8 cellular contexts compared by ENCODE assay signal in the genomic region with DNA sequence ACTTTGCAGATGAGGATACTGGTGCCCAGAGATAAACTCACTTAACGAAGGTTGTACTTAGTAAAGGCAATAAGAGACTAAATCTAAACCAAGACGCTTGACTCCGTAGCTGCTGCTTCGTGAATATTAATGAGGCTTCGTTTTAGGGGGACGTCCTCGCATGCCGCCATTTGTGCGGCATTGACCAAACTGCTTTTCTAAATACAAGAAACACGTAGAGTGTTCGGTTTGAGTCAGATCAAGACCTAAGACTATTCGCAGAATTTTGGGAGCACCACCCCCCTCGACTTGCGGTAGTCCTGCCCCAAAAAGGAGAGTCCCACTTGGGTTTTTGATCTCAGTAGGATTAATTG. TPM values are rescaled to one million over a fixed set of nuclear protein-coding genes. Genes with fewer than 3 reads are reported as not detected.
A peak's percentile ranks its signal among the peaks of the same experiment; 100 is the strongest.
DNase-seq lines count a peak whose midpoint lies in the region; ATAC-seq lines count a peak whose summit lies in the region.

No MANE protein-coding gene starts in this region.

- H3K9me3 ChIP-seq in iPS DF 6.9 (ENCODE audit: control insufficient read depth, insufficient read depth, low read length) = no peaks in the 10 kb centered on the region

- H3K4me3 Mint-ChIP-seq in activated CD4-positive, alpha-beta memory T cell treated with anti-CD3 and anti-CD28 coated beads for 36 hours = peak overlapping the region; percentile 93

- H3K27ac ChIP-seq in iPS DF 6.9 (ENCODE audit: low read length) = no peak overlapping the region

- CTCF ChIA-PET in activated CD4-positive, alpha-beta memory T cell treated with anti-CD3 and anti-CD28 coated beads for 36 hours (lab: Charles Lee) = interaction anchor here (0.6 to 1.3 kb wide), 2 partner anchors 30 to 616 kb away, joined by 3 to 5 read pairs; partner anchors contain the start of gene FGF18

- WGBS in iPS DF 6.9 (ENCODE audit: insufficient coverage, insufficient read length) = no CpG with 5 or more reads among the region's 14 CpGs

- H3K27me3 Mint-ChIP-seq in activated CD4-positive, alpha-beta memory T cell treated with anti-CD3 and anti-CD28 coated beads for 36 hours = peaks cover 3% of the 10 kb centered on the region

- no peaks in the 10 kb centered on the region for H3K27me3 ChIP-seq in iPS DF 6.9 (ENCODE audit: control insufficient read depth, insufficient read depth, low read length)

- DNase-seq in DMS 273 (lab: John Stamatoyannopoulos, UW; ENCODE audit: unreplicated experiment) (peak; percentile 70), DMS 273 treated with DMSO at 0.1 percent for 48 hours (lab: John Stamatoyannopoulos, UW) (no peak), iPS DF 6.9 (ENCODE audit: low read depth, low spot score) (no peak), SW480 (ENCODE audit: low spot score) (no peak), NCI-H2227 treated with DMSO at 0.1 percent for 48 hours (lab: John Stamatoyannopoulos, UW) (no peak)
- DNase-seq in activated CD4-positive, alpha-beta memory T cell treated with anti-CD3 and anti-CD28 coated beads for 36 hours = peak; percentile 74
- DNase-seq in stimulated activated CD4-positive, alpha-beta T cell treated with anti-CD3 and anti-CD28 coated beads, TNF-alpha, amount 100 ng/mL, for 48 hours (ENCODE audit: low read depth in 3 of 3) = peak in 2 of 3 donors; percentile 19 to 21

- H3K4me1 Mint-ChIP-seq in activated CD4-positive, alpha-beta memory T cell treated with anti-CD3 and anti-CD28 coated beads for 36 hours (ENCODE audit: low read depth) = peaks cover 51% of the 10 kb centered on the region

- H3K4me1 ChIP-seq in iPS DF 6.9 (ENCODE audit: control insufficient read depth, insufficient read depth, low read length) = no peaks in the 10 kb centered on the region; the same call in 1 of the 2 replicates

- intact Hi-C loops in activated CD4-positive, alpha-beta memory T cell treated with anti-CD3 and anti-CD28 coated beads for 36 hours (cut with micrococcal nuclease) = loop anchor here (5.0 kb wide), 7 partner anchors 724 to 1806 kb away; partner anchors contain the start of genes DUSP1, LCP2, SPDL1 and STK10

- H3K36me3 Mint-ChIP-seq in activated CD4-positive, alpha-beta memory T cell treated with anti-CD3 and anti-CD28 coated beads for 36 hours = peaks cover 57% of the 10 kb centered on the region

- POLR2A ChIA-PET in activated CD4-positive, alpha-beta memory T cell treated with anti-CD3 and anti-CD28 coated beads for 36 hours (lab: Charles Lee) = interaction anchor here (1.0 to 2.6 kb wide), 7 partner anchors 8 to 618 kb away, joined by 3 to 12 read pairs (median 7); partner anchors contain the start of genes FBXW11 and FGF18

- peak overlapping the region; percentile 92; the same call in 1 of the 2 replicates for H3K4me3 ChIP-seq in iPS DF 6.9 (ENCODE audit: low read length)

- peaks cover 19% of the 10 kb centered on the region; the same call in 1 of the 2 replicates for H3K36me3 ChIP-seq in iPS DF 6.9 (ENCODE audit: control insufficient read depth, insufficient read depth, low read length)

- H3K9me3 Mint-ChIP-seq in activated CD4-positive, alpha-beta memory T cell treated with anti-CD3 and anti-CD28 coated beads for 36 hours = no peaks in the 10 kb centered on the region

- peak overlapping the region; percentile 96 for H3K27ac Mint-ChIP-seq in activated CD4-positive, alpha-beta memory T cell treated with anti-CD3 and anti-CD28 coated beads for 36 hours

- no peak for ATAC-seq in GM18873 (IDR thresholded peaks at IDR 0.05; ENCODE audit: low FRiP score, unreplicated experiment)

RNA-seq across cellular contexts. Expression of gene NPM1, which starts 1.1 kb away (rescaled TPM):
- total RNA-seq in activated CD4-positive, alpha-beta memory T cell treated with anti-CD3 and anti-CD28 coated beads for 36 hours = 1,000 to 10,000 TPM; 2,483 to 2,592 TPM

RNA-seq across cellular contexts. Expression of gene FGF18, which starts 30.7 kb away (rescaled TPM):
- total RNA-seq in activated CD4-positive, alpha-beta memory T cell treated with anti-CD3 and anti-CD28 coated beads for 36 hours = under 1 TPM in 1 of 2 experiments, not detected in 1; 0.10 TPM

Comparison
In these comparisons a context has a peak if more than half of its experiments do, and no peak if none do; other contexts are left out.
1. DNase-seq: peak in DMS 273 (single experiment), activated CD4-positive, alpha-beta memory T cell treated with anti-CD3 and anti-CD28 coated beads for 36 hours (single experiment) and stimulated activated CD4-positive, alpha-beta T cell treated with anti-CD3 and anti-CD28 coated beads, TNF-alpha, amount 100 ng/mL, for 48 hours (2 of 3); none in DMS 273 treated with DMSO at 0.1 percent for 48 hours (single experiment), iPS DF 6.9 (single experiment), SW480 (single experiment) and NCI-H2227 treated with DMSO at 0.1 percent for 48 hours (single experiment).